34 cellular contexts compared by ENCODE assay signal in the genomic region with DNA sequence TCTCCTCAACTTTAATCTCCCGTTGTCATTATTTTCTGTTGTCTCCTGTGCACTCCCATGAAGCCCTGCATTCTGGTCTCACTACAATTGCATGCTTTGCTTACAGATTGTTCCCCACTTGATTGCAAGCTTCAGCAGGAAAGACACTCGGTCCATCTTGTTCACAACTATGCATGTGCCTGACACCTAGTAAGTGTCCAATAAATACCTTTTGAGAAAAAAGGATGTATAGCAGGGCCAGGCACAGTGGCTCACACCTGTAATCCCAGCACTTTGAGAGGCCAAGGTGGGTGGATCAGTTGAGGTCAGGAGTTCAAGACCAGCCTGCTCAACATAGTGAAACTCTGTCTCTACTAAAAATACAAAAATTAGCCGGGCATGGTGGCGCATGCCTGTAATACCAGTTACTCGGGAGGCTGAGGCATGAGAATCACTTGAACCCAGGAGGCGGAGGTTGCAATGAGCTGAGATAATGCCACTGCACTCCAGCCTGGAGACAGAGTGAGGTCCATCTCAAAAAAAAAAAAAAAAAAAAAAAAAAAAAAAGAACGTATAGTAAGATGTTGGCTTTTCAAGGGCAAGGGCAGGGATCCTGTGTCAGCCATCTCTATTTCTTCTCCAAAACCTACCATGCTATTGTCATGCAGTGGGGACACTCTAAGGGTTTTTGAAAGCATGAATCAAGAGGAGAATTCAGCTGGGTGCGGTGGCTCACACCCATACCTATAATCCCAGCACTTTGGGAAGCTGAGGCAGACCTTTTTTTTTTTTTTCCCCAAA.
DNase-seq lines count a peak whose midpoint lies in the region; ATAC-seq, FAIRE-seq and TF ChIP-seq lines count a peak whose summit lies in the region.
"Had no signal": no experiment of that assay in that cellular context is flagged by ENCODE, and none has a peak within 500 bp of the region (broad histone marks: within the 10 kb centered on the region; RNA-seq: fewer than 3 reads in every experiment).

No MANE protein-coding gene starts in this region.

- ATAC-seq in GM19467 (IDR thresholded peaks at IDR 0.05; ENCODE audit: unreplicated experiment) (no peak), HG03039 (IDR thresholded peaks at IDR 0.05; ENCODE audit: unreplicated experiment) (no peak), GM21423 (IDR thresholded peaks at IDR 0.05; ENCODE audit: unreplicated experiment) (no peak)
- ATAC-seq: A549; CD8-positive, alpha-beta T cell had no signal

- H3K4me1 ChIP-seq in BE2C (peaks cover 39% of the 10 kb centered on the region), Karpas-422 (ENCODE audit: low read length) (no peaks in the 10 kb centered on the region), H1 (replicated peaks in 1 of 4; ENCODE audit: control insufficient read depth in 3 of 4, insufficient read depth in 4 of 4, low read length in 3 of 4) (peaks cover 0 to 2% (median 0%) of the 10 kb centered on the region in 4 experiments; a peak in 2 of 7 replicates), esophagus muscularis mucosa (no peaks in the 10 kb centered on the region)
- H3K4me1 ChIP-seq: A549 had no signal

- peak; percentile 94 for DNase-seq in BE2C
- peak; percentile 6 for DNase-seq in Karpas-422
- no peak for DNase-seq in H1 (ENCODE audit: low read depth in 1 of 2, low spot score in 2 of 2)
- DNase-seq in esophagus muscularis mucosa (ENCODE audit: extremely low spot score), result peak; percentile 72
- no peak for DNase-seq in hypothalamus (lab: John Stamatoyannopoulos, UW)
- DNase-seq: 8988T; ACHN; AML-193; C1 segment of cervical spinal cord; Caco-2; Calu3; CD4-positive, alpha-beta memory T cell; CD4-positive, alpha-beta T cell; CD4-positive, CD25-positive, alpha-beta regulatory T cell; CD8-positive, alpha-beta memory T cell; CD8-positive, alpha-beta T cell; COR-L47; DMS 273 treated with DMSO at 0.1 percent for 48 hours; DMS153; DMS53; DMS79; DMS79 treated with DMSO at 0.1 percent for 48 hours; DND-41; EL had no signal

- H4K20me1 ChIP-seq in Karpas-422 (ENCODE audit: insufficient read depth, low read depth, low read length) (no peaks in the 10 kb centered on the region), H1 (replicated peaks in 1 of 2; ENCODE audit: control insufficient read depth in 1 of 2, insufficient read depth in 2 of 2, low read length in 2 of 2) (no peaks in the 10 kb centered on the region)
- H4K20me1 ChIP-seq: BLaER1 had no signal

- H2BK15ac ChIP-seq in H1 (ENCODE audit: low read length), result no peak overlapping the region

- H2AFZ ChIP-seq in Karpas-422 (ENCODE audit: low read length) (no peak overlapping the region), H1 (ENCODE audit: low read length) (no peak overlapping the region)

- peak overlapping the region; percentile 2; the same call in 1 of the 2 replicates for H2BK12ac ChIP-seq in H1 (ENCODE audit: low read depth, low read length)

- no peak overlapping the region for H3K4me2 ChIP-seq in Karpas-422 (ENCODE audit: low read depth, low read length, poor library complexity, severe bottlenecking)
- H3K4me2 ChIP-seq in H1 (ENCODE audit: insufficient read depth in 1 of 2, low read depth in 2 of 2, low read length in 2 of 2), result no peak overlapping the region
- H3K4me2 ChIP-seq: A549; BLaER1; BLaER1 treated with 17β-estradiol and CSF1 and Interleukin-3, amounts not matched to agents 10 nM and 100 nM had no signal

- H3K4me3 ChIP-seq in BE2C (ENCODE audit: low read depth, low read length) (no peak overlapping the region), Karpas-422 (ENCODE audit: low read length) (no peak overlapping the region), H1 (ENCODE audit: extremely low read depth in 1 of 4, insufficient read depth in 2 of 4, low read depth in 3 of 4, low read length in 4 of 4) (no peak overlapping the region), esophagus muscularis mucosa (no peak overlapping the region)
- H3K4me3 ChIP-seq: A549; BLaER1; BLaER1 treated with 17β-estradiol and CSF1 and Interleukin-3, amounts not matched to agents 10 nM and 100 nM had no signal

- H3K36me3 ChIP-seq in BE2C, result no peaks in the 10 kb centered on the region
- H3K36me3 ChIP-seq in Karpas-422 (ENCODE audit: insufficient read depth, low read length), result no peaks in the 10 kb centered on the region
- no peaks in the 10 kb centered on the region for H3K36me3 ChIP-seq in H1 (ENCODE audit: control insufficient read depth in 2 of 4, insufficient read depth in 4 of 4, low read length in 3 of 4)
- no peaks in the 10 kb centered on the region for H3K36me3 ChIP-seq in esophagus muscularis mucosa
- H3K36me3 ChIP-seq: BLaER1; BLaER1 treated with 17β-estradiol and CSF1 and Interleukin-3, amounts not matched to agents 10 nM and 100 nM had no signal

- TF ChIP-seq EP300 in H1 (IDR thresholded peaks at IDR 0.05; ENCODE audit: borderline replicate concordance in 1 of 2, low read depth in 2 of 2, low read length in 2 of 2), result no peak
- TF ChIP-seq EP300 in esophagus muscularis mucosa (IDR thresholded peaks at IDR 0.05), result no peak

- no peak overlapping the region for H3K27ac ChIP-seq in Karpas-422 (ENCODE audit: low read length)
- H3K27ac ChIP-seq in H1 (ENCODE audit: low read depth, low read length), result no peak overlapping the region
- H3K27ac ChIP-seq in esophagus muscularis mucosa (replicated peaks in 1 of 4), result no peak overlapping the region
- H3K27ac ChIP-seq: 22Rv1; A549; BLaER1; BLaER1 treated with 17β-estradiol and CSF1 and Interleukin-3, amounts not matched to agents 10 nM and 100 nM; C4-2B had no signal

- H4K91ac ChIP-seq in H1 (replicated peaks; ENCODE audit: insufficient read length, low read length), result no peak overlapping the region

- no peak for FAIRE-seq in H1 (lab: Jason Lieb, UNC)
- FAIRE-seq: A204.1, A549, D721Med had no signal

- no peak for TF ChIP-seq CTCF in BE2C (IDR thresholded peaks at IDR 0.05; ENCODE audit: low read depth, low read length)
- no peak for TF ChIP-seq CTCF in H1 (IDR thresholded peaks at IDR 0.05; ENCODE audit: control extremely low read depth in 1 of 3, insufficient read depth in 1 of 3, low read depth in 1 of 3, low read length in 3 of 3)
- TF ChIP-seq CTCF in esophagus muscularis mucosa (IDR thresholded peaks at IDR 0.05), result no peak

- H3K79me2 ChIP-seq in Karpas-422 (ENCODE audit: low read length) (no peaks in the 10 kb centered on the region), H1 (ENCODE audit: control insufficient read depth in 1 of 2, insufficient read depth in 2 of 2, low read length in 2 of 2) (no peaks in the 10 kb centered on the region)

- H3K9ac ChIP-seq in Karpas-422 (ENCODE audit: low read length), result no peak overlapping the region
- H3K9ac ChIP-seq in H1 (replicated peaks in 1 of 4; ENCODE audit: extremely low read depth in 1 of 4, low read depth in 3 of 4, low read length in 3 of 4), result no peak overlapping the region
- H3K9ac ChIP-seq: BLaER1; BLaER1 treated with 17β-estradiol and CSF1 and Interleukin-3, amounts not matched to agents 10 nM and 100 nM had no signal

- no peaks in the 10 kb centered on the region for H3K9me2 ChIP-seq in Karpas-422 (replicated peaks; ENCODE audit: insufficient read depth, low read length)

- no peaks in the 10 kb centered on the region for H3K79me1 ChIP-seq in H1 (ENCODE audit: low read depth, low read length)

- no peak overlapping the region for H2AK5ac ChIP-seq in H1 (ENCODE audit: low read depth, low read length)

- H3K56ac ChIP-seq in H1 (replicated peaks; ENCODE audit: insufficient read length, low read depth, low read length), result no peak overlapping the region

- H4K8ac ChIP-seq in H1 (ENCODE audit: extremely low read depth, insufficient read depth, low read length), result no peak overlapping the region

- 0 out of 2 replicates have a peak overlapping the region, but pooled peaks have one; percentile 11 for H3K18ac ChIP-seq in H1 (ENCODE audit: extremely low read depth, low read length)

- H2BK5ac ChIP-seq in H1 (ENCODE audit: low read depth, low read length), result no peak overlapping the region

- no peak for TF ChIP-seq RAD21 in H1 (IDR thresholded peaks at IDR 0.05 in 1 of 2, conservative IDR thresholded peaks at IDR 0.05 in 1 of 2; ENCODE audit: low read depth in 2 of 2, low read length in 2 of 2)

- TF ChIP-seq POLR2A in H1 (IDR thresholded peaks at IDR 0.05; ENCODE audit: control extremely low read depth in 1 of 2, low read depth in 2 of 2, low read length in 2 of 2), result no peak
- TF ChIP-seq POLR2A in esophagus muscularis mucosa (IDR thresholded peaks at IDR 0.05; ENCODE audit: low read depth), result no peak

- 97% methylated on average over 7 of the region's 8 CpGs; no CpG with 5 or more reads in 1 of the 2 experiments for WGBS in H1 (ENCODE audit: extremely low coverage in 1 of 2, insufficient coverage in 1 of 2, insufficient read length in 1 of 2, insufficient replicate concordance in 2 of 2, low coverage in 1 of 2, low lambda C conversion rate in 2 of 2, missing lambda C conversion rate in 1 of 2), 2 experiments
- WGBS in esophagus muscularis mucosa, result 82% methylated on average over 8 of the region's 8 CpGs

- no peak overlapping the region for H3K4ac ChIP-seq in H1 (replicated peaks; ENCODE audit: insufficient read length, low read depth, low read length)

- intact Hi-C loops in esophagus muscularis mucosa (cut with DNase I), result no loop called here

- H3K9me3 ChIP-seq in BE2C (peaks cover 3% of the 10 kb centered on the region), Karpas-422 (ENCODE audit: low read length) (no peaks in the 10 kb centered on the region), H1 (ENCODE audit: insufficient read depth in 2 of 2, low read depth in 1 of 2, low read length in 1 of 2) (no peaks in the 10 kb centered on the region), esophagus muscularis mucosa (no peaks in the 10 kb centered on the region)
- H3K9me3 ChIP-seq: A549; BLaER1; BLaER1 treated with 17β-estradiol and CSF1 and Interleukin-3, amounts not matched to agents 10 nM and 100 nM; Caco-2 had no signal

- no peaks in the 10 kb centered on the region for H3K23me2 ChIP-seq in H1 (ENCODE audit: low read depth, low read length)

- H3K14ac ChIP-seq in H1 (ENCODE audit: insufficient read length), result no peak overlapping the region

- H3K27me3 ChIP-seq in BE2C (no peaks in the 10 kb centered on the region), Karpas-422 (ENCODE audit: low read length) (no peaks in the 10 kb centered on the region), H1 (replicated peaks in 1 of 4; ENCODE audit: control insufficient read depth in 3 of 4, extremely low read depth in 1 of 4, insufficient read depth in 3 of 4, low read length in 3 of 4) (no peaks in the 10 kb centered on the region), esophagus muscularis mucosa (no peaks in the 10 kb centered on the region)

- no peak overlapping the region for H2BK20ac ChIP-seq in H1 (ENCODE audit: low read length)

- CTCF ChIA-PET in H1 (lab: Charles Lee; ENCODE audit: partially characterized antibody), result interaction anchor here (0.6 to 1.8 kb wide), 4 partner anchors 8 to 385 kb away, joined by 3 read pairs; no protein-coding TSS in a partner anchor

- POLR2A ChIA-PET in H1 (lab: Charles Lee; ENCODE audit: partially characterized antibody), result no interaction called here

- no peak overlapping the region for H2BK120ac ChIP-seq in H1 (replicated peaks; ENCODE audit: low read depth, low read length)

- H4K5ac ChIP-seq in H1 (ENCODE audit: insufficient read length, low read depth, low read length), result no peak overlapping the region

- H3K23ac ChIP-seq in H1 (ENCODE audit: insufficient read length), result no peak overlapping the region

Comparison
In these comparisons a context has a peak if more than half of its experiments do, and no peak if none do; other contexts are left out.
1. DNase-seq: peak in BE2C (single experiment), Karpas-422 (single experiment) and esophagus muscularis mucosa (single experiment); none in H1 (0 of 2) and hypothalamus (0 of 51).